ENCODE assay signal across 2 cellular contexts in the genomic region with DNA sequence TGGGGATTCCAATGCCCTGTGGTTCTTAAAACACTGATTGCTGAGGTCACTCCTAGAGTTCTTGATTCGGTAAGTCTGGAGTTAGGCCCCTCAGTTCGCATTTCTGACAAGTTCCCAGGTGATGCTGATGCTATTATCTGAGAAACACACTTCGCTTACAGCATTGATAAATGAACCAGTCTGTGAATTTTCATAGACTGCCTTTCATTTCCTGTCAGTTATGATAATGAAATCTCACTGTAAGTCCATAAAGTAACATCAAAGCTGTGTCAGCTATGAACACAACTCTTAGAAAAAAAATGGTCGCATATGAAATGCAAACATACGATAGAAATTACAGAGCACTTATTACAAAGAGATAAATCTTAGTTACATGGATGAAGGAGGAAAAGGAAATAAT.
TF ChIP-seq lines count a peak whose summit lies in the region.

No MANE protein-coding gene starts in this region.

TF ChIP-seq in WTC11, 78 proteins besides CTCF, POLR2A, EP300 and RAD21:
- TF ChIP-seq, protein P1, sequence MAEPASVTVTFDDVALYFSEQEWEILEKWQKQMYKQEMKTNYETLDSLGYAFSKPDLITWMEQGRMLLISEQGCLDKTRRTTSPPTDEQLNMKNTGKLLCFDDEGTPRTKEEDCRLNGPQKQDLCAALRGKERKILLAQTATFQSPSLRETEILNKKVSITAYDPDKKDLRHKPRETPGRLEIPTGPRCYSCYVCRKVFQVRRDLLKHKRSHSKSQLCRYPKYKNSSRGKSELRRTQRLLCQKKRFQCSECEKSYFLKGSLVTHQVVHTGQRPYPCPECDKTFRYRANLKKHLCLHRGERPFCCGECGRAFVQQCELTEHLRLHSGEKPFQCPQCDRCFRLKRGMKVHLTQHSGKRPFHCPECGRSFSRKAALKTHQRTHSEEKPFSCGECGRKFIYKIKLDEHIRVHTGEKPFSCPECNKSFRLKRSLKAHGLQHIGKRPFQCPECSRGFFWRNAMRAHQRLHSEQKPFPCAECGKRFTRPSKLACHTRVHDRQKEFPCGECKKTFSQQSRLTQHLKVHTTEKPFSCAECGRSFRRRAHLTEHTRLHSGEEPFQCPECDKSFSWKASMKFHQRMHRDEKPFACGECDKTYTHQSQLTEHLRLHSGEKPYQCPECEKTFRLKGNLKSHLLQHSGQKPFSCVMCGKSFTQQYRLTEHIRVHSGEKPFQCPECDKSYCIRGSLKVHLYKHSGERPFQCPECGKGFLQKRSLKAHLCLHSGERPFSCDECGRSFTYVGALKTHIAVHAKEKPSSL (CRISPR knock-in tag; conservative IDR thresholded peaks at IDR 0.05): no peak
- TF ChIP-seq, protein P2, sequence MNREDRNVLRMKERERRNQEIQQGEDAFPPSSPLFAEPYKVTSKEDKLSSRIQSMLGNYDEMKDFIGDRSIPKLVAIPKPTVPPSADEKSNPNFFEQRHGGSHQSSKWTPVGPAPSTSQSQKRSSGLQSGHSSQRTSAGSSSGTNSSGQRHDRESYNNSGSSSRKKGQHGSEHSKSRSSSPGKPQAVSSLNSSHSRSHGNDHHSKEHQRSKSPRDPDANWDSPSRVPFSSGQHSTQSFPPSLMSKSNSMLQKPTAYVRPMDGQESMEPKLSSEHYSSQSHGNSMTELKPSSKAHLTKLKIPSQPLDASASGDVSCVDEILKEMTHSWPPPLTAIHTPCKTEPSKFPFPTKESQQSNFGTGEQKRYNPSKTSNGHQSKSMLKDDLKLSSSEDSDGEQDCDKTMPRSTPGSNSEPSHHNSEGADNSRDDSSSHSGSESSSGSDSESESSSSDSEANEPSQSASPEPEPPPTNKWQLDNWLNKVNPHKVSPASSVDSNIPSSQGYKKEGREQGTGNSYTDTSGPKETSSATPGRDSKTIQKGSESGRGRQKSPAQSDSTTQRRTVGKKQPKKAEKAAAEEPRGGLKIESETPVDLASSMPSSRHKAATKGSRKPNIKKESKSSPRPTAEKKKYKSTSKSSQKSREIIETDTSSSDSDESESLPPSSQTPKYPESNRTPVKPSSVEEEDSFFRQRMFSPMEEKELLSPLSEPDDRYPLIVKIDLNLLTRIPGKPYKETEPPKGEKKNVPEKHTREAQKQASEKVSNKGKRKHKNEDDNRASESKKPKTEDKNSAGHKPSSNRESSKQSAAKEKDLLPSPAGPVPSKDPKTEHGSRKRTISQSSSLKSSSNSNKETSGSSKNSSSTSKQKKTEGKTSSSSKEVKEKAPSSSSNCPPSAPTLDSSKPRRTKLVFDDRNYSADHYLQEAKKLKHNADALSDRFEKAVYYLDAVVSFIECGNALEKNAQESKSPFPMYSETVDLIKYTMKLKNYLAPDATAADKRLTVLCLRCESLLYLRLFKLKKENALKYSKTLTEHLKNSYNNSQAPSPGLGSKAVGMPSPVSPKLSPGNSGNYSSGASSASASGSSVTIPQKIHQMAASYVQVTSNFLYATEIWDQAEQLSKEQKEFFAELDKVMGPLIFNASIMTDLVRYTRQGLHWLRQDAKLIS (CRISPR knock-in tag; IDR thresholded peaks at IDR 0.05; ENCODE audit: borderline replicate concordance): no peak
- TF ChIP-seq NR3C1 (CRISPR knock-in tag; conservative IDR thresholded peaks at IDR 0.05; ENCODE audit: low read depth) (no peak), ZNF121 (CRISPR knock-in tag; IDR thresholded peaks at IDR 0.05) (no peak), PRRX2 (CRISPR knock-in tag; IDR thresholded peaks at IDR 0.05) (no peak), ZNF138 (CRISPR knock-in tag; conservative IDR thresholded peaks at IDR 0.05) (no peak)

TF ChIP-seq in H1, 55 proteins besides CTCF, POLR2A, EP300 and RAD21 (continued from another document):
- TF ChIP-seq GTF2F1 (IDR thresholded peaks at IDR 0.05; ENCODE audit: borderline replicate concordance, low read depth, low read length) (no peak), ZNF274 (IDR thresholded peaks at IDR 0.05; ENCODE audit: borderline replicate concordance, extremely low read depth, low read length) (no peak), SIX5 (IDR thresholded peaks at IDR 0.05; ENCODE audit: low read depth, low read length) (no peak), CEBPB (IDR thresholded peaks at IDR 0.05; ENCODE audit: low read depth, low read length) (no peak), YY1 (IDR thresholded peaks at IDR 0.05; ENCODE audit: low read depth, low read length) (no peak), TEAD4 (IDR thresholded peaks at IDR 0.05; ENCODE audit: low read depth, low read length) (no peak), ASH2L (IDR thresholded peaks at IDR 0.05; ENCODE audit: low read length) (no peak), SP1 (IDR thresholded peaks at IDR 0.05; ENCODE audit: low read depth, low read length) (no peak), NANOG (IDR thresholded peaks at IDR 0.05; ENCODE audit: insufficient read depth, low read depth, low read length, poor library complexity, severe bottlenecking) (no peak), CBX8 (IDR thresholded peaks at IDR 0.05; ENCODE audit: borderline replicate concordance, low read depth, low read length) (no peak), KDM1A (IDR thresholded peaks at IDR 0.05; ENCODE audit: borderline replicate concordance, low read length) (no peak), CBX5 (IDR thresholded peaks at IDR 0.05; ENCODE audit: low read depth, low read length) (no peak), SP2 (IDR thresholded peaks at IDR 0.05; ENCODE audit: low read length) (no peak), TCF12 (IDR thresholded peaks at IDR 0.05; ENCODE audit: low read depth, low read length) (no peak)
- TF ChIP-seq, protein P3, sequence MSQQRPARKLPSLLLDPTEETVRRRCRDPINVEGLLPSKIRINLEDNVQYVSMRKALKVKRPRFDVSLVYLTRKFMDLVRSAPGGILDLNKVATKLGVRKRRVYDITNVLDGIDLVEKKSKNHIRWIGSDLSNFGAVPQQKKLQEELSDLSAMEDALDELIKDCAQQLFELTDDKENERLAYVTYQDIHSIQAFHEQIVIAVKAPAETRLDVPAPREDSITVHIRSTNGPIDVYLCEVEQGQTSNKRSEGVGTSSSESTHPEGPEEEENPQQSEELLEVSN (IDR thresholded peaks at IDR 0.05): no peak
